Comparison of ENCODE assay signal across 1 cellular context in the genomic region with DNA sequence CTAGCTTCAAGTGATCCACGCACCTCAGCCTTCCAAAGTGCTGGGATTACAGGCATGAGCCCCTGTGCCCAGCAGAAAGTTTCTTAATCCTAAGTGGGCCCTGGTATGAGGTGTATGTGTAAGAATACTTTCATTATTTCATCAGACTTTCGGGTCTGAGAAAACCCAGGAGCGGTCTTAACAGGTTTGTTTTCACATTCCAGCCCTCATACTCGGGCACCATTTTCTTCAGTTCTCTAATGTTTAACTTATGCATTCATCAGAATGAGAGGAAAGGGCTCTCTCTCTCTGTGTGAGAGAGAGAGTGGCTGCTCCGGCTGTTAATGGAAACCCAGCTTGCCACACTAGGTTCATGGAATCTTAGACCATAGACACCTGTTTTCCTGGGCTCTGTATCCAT.
TF ChIP-seq lines count a peak whose summit lies in the region.

No MANE protein-coding gene starts in this region.

TF ChIP-seq in HepG2, 621 proteins besides CTCF, POLR2A, EP300 and RAD21 (continued from another document):
- TF ChIP-seq, protein P1, sequence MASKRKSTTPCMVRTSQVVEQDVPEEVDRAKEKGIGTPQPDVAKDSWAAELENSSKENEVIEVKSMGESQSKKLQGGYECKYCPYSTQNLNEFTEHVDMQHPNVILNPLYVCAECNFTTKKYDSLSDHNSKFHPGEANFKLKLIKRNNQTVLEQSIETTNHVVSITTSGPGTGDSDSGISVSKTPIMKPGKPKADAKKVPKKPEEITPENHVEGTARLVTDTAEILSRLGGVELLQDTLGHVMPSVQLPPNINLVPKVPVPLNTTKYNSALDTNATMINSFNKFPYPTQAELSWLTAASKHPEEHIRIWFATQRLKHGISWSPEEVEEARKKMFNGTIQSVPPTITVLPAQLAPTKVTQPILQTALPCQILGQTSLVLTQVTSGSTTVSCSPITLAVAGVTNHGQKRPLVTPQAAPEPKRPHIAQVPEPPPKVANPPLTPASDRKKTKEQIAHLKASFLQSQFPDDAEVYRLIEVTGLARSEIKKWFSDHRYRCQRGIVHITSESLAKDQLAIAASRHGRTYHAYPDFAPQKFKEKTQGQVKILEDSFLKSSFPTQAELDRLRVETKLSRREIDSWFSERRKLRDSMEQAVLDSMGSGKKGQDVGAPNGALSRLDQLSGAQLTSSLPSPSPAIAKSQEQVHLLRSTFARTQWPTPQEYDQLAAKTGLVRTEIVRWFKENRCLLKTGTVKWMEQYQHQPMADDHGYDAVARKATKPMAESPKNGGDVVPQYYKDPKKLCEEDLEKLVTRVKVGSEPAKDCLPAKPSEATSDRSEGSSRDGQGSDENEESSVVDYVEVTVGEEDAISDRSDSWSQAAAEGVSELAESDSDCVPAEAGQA (IDR thresholded peaks at IDR 0.05; ENCODE audit: low read depth) = no peak
- TF ChIP-seq, protein P1 (CRISPR knock-in tag; IDR thresholded peaks at IDR 0.05; ENCODE audit: borderline replicate concordance) = no peak
TF ChIP-seq in HepG2: peak in this region for 0.
